8 cellular contexts compared by ENCODE assay signal in genomic region chr5:151080620-151081425, GRCh38. TPM values are rescaled to one million over a fixed set of nuclear protein-coding genes. Genes with fewer than 3 reads are reported as not detected.
A peak's percentile ranks its signal among the peaks of the same experiment; 100 is the strongest.
DNase-seq lines count a peak whose midpoint lies in the region; ATAC-seq and FAIRE-seq lines count a peak whose summit lies in the region.

Gene TNIP1 (minus strand): TSS chr5:151081034. CDS start chr5:151065095, 15,939 bp downstream.

- FAIRE-seq in urothelium cell line (lab: Jason Lieb, UNC) = no peak

- ATAC-seq in GM18498 (IDR thresholded peaks at IDR 0.05; ENCODE audit: unreplicated experiment) (peak; percentile 84), HG02763 (IDR thresholded peaks at IDR 0.05; ENCODE audit: unreplicated experiment) (peak; percentile 73), left ventricle myocardium superior (peak; percentile 95)

- intact Hi-C loops in left ventricle myocardium superior (cut with micrococcal nuclease) = no loop called here

- DNase-seq in NCI-H146 (lab: John Stamatoyannopoulos, UW) (peak; percentile 76), T-helper 2 cell (peak; percentile 89 to 96 (median 91)), amygdala (lab: John Stamatoyannopoulos, UW) (peak; percentile 47 to 94 (median 82)), left ventricle myocardium superior (peak; percentile 97), pulmonary artery endothelial cell (ENCODE audit: low read depth, low spot score) (peak; percentile 80), urothelium cell line (ENCODE audit: low spot score) (peak; percentile 98)

RNA-seq across cellular contexts. Expression of gene TNIP1, which starts in this region (rescaled TPM):
- 137 TPM for total RNA-seq in left ventricle myocardium superior
- total RNA-seq in pulmonary artery endothelial cell = 87.9 and 93.7 TPM in 2 replicates

Comparison
In these comparisons a context has a peak if more than half of its experiments do, and no peak if none do; other contexts are left out.
1. Peak in every context shown above with its lines: DNase-seq and ATAC-seq.